In the genomic region with DNA sequence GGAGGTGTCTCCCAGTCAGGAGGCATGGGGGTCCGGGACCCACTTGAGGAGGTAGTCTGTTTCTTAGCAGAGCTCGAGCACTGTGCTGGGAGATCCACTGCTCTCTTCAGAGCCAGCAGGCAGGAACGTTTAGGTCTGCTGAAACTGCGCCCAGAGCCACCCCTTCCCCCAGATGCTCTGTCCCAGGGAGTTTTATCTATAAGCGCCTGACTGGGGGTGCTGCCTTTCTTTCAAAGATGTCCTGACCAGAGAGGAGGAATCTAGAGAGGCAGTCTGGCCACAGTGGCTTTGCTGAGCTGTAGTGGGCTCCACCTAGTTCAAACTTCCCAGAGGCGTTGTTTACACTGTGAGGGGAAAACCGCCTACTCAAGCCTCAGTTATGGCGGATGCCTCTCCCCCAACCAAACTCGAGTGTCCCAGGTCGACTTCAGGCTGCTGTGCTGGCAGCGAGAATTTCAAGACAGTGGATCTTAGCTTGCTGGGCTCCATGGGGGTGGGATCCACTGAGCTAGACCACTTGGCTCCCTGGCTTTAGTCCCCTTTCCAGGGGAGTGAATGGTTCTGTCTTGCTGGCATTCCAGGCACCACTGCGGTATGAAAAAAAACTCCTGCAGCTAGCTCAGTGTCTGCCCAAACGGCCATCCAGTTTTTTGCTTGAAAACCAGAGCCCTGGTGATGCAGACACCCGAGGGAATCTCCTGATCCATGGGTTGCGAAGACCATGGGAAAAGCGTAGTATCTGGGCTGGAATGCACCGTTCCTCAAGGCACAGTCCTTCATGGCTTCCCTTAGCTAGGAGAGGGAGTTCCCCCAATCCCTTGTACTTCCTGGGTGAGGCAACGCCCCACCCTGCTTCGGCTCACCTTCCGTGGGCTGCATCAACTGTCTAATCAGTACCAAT, we compare ENCODE assay signal across 9 cellular contexts. TPM values are rescaled to one million over a fixed set of nuclear protein-coding genes. Genes with fewer than 3 reads are reported as not detected.
"Had no signal": no experiment of that assay in that cellular context is flagged by ENCODE, and none has a peak within 500 bp of the region (broad histone marks: within the 10 kb centered on the region; RNA-seq: fewer than 3 reads in every experiment).

No MANE protein-coding gene starts in this region.

RNA-seq across cellular contexts. Expression of gene GRHL3, which starts 44.7 kb away (rescaled TPM):
- total RNA-seq: naive thymus-derived CD4-positive, alpha-beta T cell; natural killer cell; occipital lobe; osteoblast; subcutaneous adipose tissue; tibial nerve had no signal
- polyA plus RNA-seq: naive thymus-derived CD4-positive, alpha-beta T cell; neural cell; ovary; right cardiac atrium had no signal
